Comparison of ENCODE assay signal across 10 cellular contexts in the genomic region with DNA sequence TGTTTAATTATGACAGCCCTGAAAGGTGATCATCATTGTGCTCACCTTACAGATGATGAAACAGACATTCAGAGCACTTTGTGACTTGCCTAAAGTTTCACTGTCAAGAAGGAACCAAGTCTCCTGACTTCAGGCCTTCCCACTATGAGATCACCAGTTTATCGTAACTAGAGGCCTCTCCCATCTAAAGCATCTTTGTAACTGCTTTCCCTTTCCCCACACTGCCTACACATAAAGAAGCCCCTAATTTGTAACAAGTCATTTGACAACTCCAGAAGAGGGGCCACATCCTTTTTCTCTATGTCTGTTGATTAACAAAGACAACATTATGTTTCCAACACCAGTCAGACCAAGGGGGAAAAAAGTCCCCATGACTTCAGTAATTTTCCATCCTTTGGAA. TPM values are rescaled to one million over a fixed set of nuclear protein-coding genes. Genes with fewer than 3 reads are reported as not detected.
DNase-seq lines count a peak whose midpoint lies in the region; ATAC-seq, FAIRE-seq and TF ChIP-seq lines count a peak whose summit lies in the region.
"Had no signal": no experiment of that assay in that cellular context is flagged by ENCODE, and none has a peak within 500 bp of the region (broad histone marks: within the 10 kb centered on the region; RNA-seq: fewer than 3 reads in every experiment).

No MANE protein-coding gene starts in this region.

- H3K36me3 ChIP-seq in right lobe of liver (no peaks in the 10 kb centered on the region), HepG2 (replicated peaks in 1 of 2; ENCODE audit: control insufficient read depth in 1 of 2, insufficient read depth in 2 of 2, low read length in 2 of 2) (no peaks in the 10 kb centered on the region), MM.1S (replicated peaks; ENCODE audit: insufficient read depth, low read length) (no peaks in the 10 kb centered on the region), endothelial cell of umbilical vein (ENCODE audit: control insufficient read depth in 2 of 2, extremely low read depth in 1 of 2, insufficient read depth in 2 of 2, low read length in 2 of 2) (no peaks in the 10 kb centered on the region), urinary bladder (ENCODE audit: insufficient read depth) (no peaks in the 10 kb centered on the region)

- POLR2A ChIA-PET in HepG2 (lab: Yijun Ruan, JAX) (no interaction called here), endothelial cell of umbilical vein (lab: Charles Lee) (no interaction called here)

- BruUV-seq in HepG2 (replicated peaks; lab: Mats Ljungman, UMichigan), result no TSS peak
- no TSS peak for BruUV-seq in endothelial cell of umbilical vein (replicated peaks; lab: Mats Ljungman, UMichigan)

- peak in 2 of 4 donors; percentile 19 to 36 for ATAC-seq in right lobe of liver
- ATAC-seq in HepG2, result no peak

- no peak for TF ChIP-seq CTCF in right lobe of liver (IDR thresholded peaks at IDR 0.05)
- TF ChIP-seq CTCF in HepG2 (CRISPR knock-in tag; IDR thresholded peaks at IDR 0.05), result no peak
- no peak for TF ChIP-seq CTCF in MM.1S (IDR thresholded peaks at IDR 0.05; ENCODE audit: low read length)
- no peak for TF ChIP-seq CTCF in endothelial cell of umbilical vein (IDR thresholded peaks at IDR 0.05; ENCODE audit: extremely low read depth in 1 of 2, insufficient read depth in 1 of 2, low read depth in 1 of 2, low read length in 2 of 2)

- peak; percentile 26 for TF ChIP-seq POLR2A in right lobe of liver (IDR thresholded peaks at IDR 0.05)
- TF ChIP-seq POLR2A in HepG2 (IDR thresholded peaks at IDR 0.05; ENCODE audit: insufficient read depth in 1 of 2, low read depth in 2 of 2, low read length in 2 of 2), result no peak
- no peak for TF ChIP-seq POLR2A in endothelial cell of umbilical vein (IDR thresholded peaks at IDR 0.05; ENCODE audit: low read depth, low read length)

- H3K9me2 ChIP-seq in MM.1S (replicated peaks; ENCODE audit: insufficient read depth, low read length), result no peaks in the 10 kb centered on the region

- peaks cover 50% of the 10 kb centered on the region for H3F3A ChIP-seq in MM.1S (ENCODE audit: insufficient read depth, low read length)

- H3K27me3 ChIP-seq in right lobe of liver (no peaks in the 10 kb centered on the region), HepG2 (ENCODE audit: control insufficient read depth in 1 of 2, insufficient read depth in 2 of 2, low read length in 2 of 2) (no peaks in the 10 kb centered on the region), MM.1S (replicated peaks; ENCODE audit: insufficient read depth, low read length) (no peaks in the 10 kb centered on the region), endothelial cell of umbilical vein (ENCODE audit: control insufficient read depth in 2 of 2, insufficient read depth in 2 of 2, low read length in 2 of 2) (no peaks in the 10 kb centered on the region)

- FAIRE-seq in HepG2 (lab: Jason Lieb, UNC) (no peak), endothelial cell of umbilical vein (lab: Jason Lieb, UNC) (no peak), frontal cortex (lab: Jason Lieb, UNC) (no peak)
- FAIRE-seq: TTC549 had no signal

- H2AFZ ChIP-seq in HepG2 (ENCODE audit: low read length) (no peak overlapping the region), MM.1S (ENCODE audit: low read length) (no peak overlapping the region), endothelial cell of umbilical vein (ENCODE audit: low read depth, low read length) (peak overlapping the region; percentile 27)

- H3K4me1 ChIP-seq in right lobe of liver, result peaks cover 0 to 16% (median 10%) of the 10 kb centered on the region in 4 donors
- H3K4me1 ChIP-seq in HepG2 (ENCODE audit: insufficient read depth, low read length), result peaks cover 10% of the 10 kb centered on the region
- peaks cover 18% of the 10 kb centered on the region for H3K4me1 ChIP-seq in MM.1S (ENCODE audit: low read length)
- H3K4me1 ChIP-seq in endothelial cell of umbilical vein (ENCODE audit: control insufficient read depth, extremely low read depth, insufficient read depth, low read length), result peaks cover 52% of the 10 kb centered on the region
- no peaks in the 10 kb centered on the region for H3K4me1 ChIP-seq in urinary bladder (ENCODE audit: insufficient read depth)

- H4K20me1 ChIP-seq in HepG2 (ENCODE audit: insufficient read depth, low read length) (no peaks in the 10 kb centered on the region), MM.1S (ENCODE audit: insufficient read depth, low read length) (no peaks in the 10 kb centered on the region), endothelial cell of umbilical vein (replicated peaks; ENCODE audit: control insufficient read depth, extremely low read depth, insufficient read depth, low read length) (no peaks in the 10 kb centered on the region)

- H3K9me1 ChIP-seq in endothelial cell of umbilical vein (replicated peaks; ENCODE audit: control insufficient read depth, extremely low read depth, insufficient read depth, low read length), result no peaks in the 10 kb centered on the region

- TF ChIP-seq EP300 in HepG2 (IDR thresholded peaks at IDR 0.05; ENCODE audit: low read depth in 2 of 2, low read length in 2 of 2), result no peak
- no peak for TF ChIP-seq EP300 in HepG2 (CRISPR knock-in tag; IDR thresholded peaks at IDR 0.05; ENCODE audit: borderline replicate concordance)

- dilution Hi-C loops in endothelial cell of umbilical vein (cut with MboI; ENCODE audit: extremely low pct_ligation_motif_present, low sequenced_read_pairs), result no loop called here

- in situ Hi-C loops in HepG2 (cut with HindIII; ENCODE audit: extremely low pct_ligation_motif_present, low pct_unique_long_range_greater_than_20kb), result no loop called here

- WGBS in right lobe of liver (ENCODE audit: insufficient coverage, low coverage, low lambda C conversion rate, missing lambda C conversion rate), result 47% methylated on average over 1 of the region's 1 CpG
- WGBS in HepG2 (ENCODE audit: low lambda C conversion rate), result 64% methylated on average over 1 of the region's 1 CpG
- WGBS in urinary bladder, result 72% methylated on average over 1 of the region's 1 CpG

- no peaks in the 10 kb centered on the region for H3K79me2 ChIP-seq in HepG2 (ENCODE audit: insufficient read depth, low read length)
- H3K79me2 ChIP-seq in MM.1S (ENCODE audit: low read length), result peaks cover 71% of the 10 kb centered on the region
- peaks cover 33% of the 10 kb centered on the region for H3K79me2 ChIP-seq in endothelial cell of umbilical vein (ENCODE audit: control insufficient read depth, insufficient read depth, low read length)

- H3K27ac ChIP-seq in right lobe of liver (peak overlapping the region in 2 of 3 donors; percentile 61 to 71), HepG2 (ENCODE audit: extremely low read length, insufficient read depth, low read length) (no peak overlapping the region), MM.1S (ENCODE audit: low read length) (peak overlapping the region; percentile 85), endothelial cell of umbilical vein (ENCODE audit: insufficient read depth, low read depth, low read length) (peak overlapping the region; percentile 92), urinary bladder (ENCODE audit: low read depth) (peak overlapping the region; percentile 32)

- intact Hi-C loops in right lobe of liver (cut with DNase I), result no loop called here
- intact Hi-C loops in HepG2 (cut with micrococcal nuclease; ENCODE audit: unreplicated experiment), result no loop called here
- intact Hi-C loops in endothelial cell of umbilical vein (cut with micrococcal nuclease), result loop anchor here (2.0 to 10.0 kb wide), 3 partner anchors 80 to 370 kb away; no protein-coding TSS in a partner anchor

- H3K9ac ChIP-seq in HepG2 (ENCODE audit: insufficient read depth, low read depth, low read length), result no peak overlapping the region
- H3K9ac ChIP-seq in MM.1S (ENCODE audit: low read length), result peak overlapping the region; percentile 71
- peak overlapping the region; percentile 75 for H3K9ac ChIP-seq in endothelial cell of umbilical vein (replicated peaks; ENCODE audit: extremely low read depth, insufficient read depth, low read length)

- H3K4me3 ChIP-seq in right lobe of liver, result no peak overlapping the region
- no peak overlapping the region for H3K4me3 ChIP-seq in HepG2 (replicated peaks in 1 of 3; ENCODE audit: insufficient read depth in 1 of 3, low read depth in 2 of 3, low read length in 3 of 3)
- peak overlapping the region; percentile 92 for H3K4me3 ChIP-seq in MM.1S (ENCODE audit: low read length)
- H3K4me3 ChIP-seq in endothelial cell of umbilical vein (replicated peaks in 1 of 3; ENCODE audit: insufficient read depth in 1 of 3, low read depth in 1 of 3, low read length in 3 of 3), result peak overlapping the region in 2 of 3 experiments; percentile 30 to 75
- peak overlapping the region; percentile 1 for H3K4me3 ChIP-seq in urinary bladder (ENCODE audit: low read depth, low read length)

- H3K9me3 ChIP-seq in right lobe of liver (no peaks in the 10 kb centered on the region), HepG2 (ENCODE audit: low read length) (no peaks in the 10 kb centered on the region), MM.1S (replicated peaks; ENCODE audit: insufficient read depth, low read length) (no peaks in the 10 kb centered on the region), endothelial cell of umbilical vein (replicated peaks; ENCODE audit: control insufficient read depth, insufficient read depth, low read length) (no peaks in the 10 kb centered on the region)

- TF ChIP-seq RAD21 in HepG2 (CRISPR knock-in tag; IDR thresholded peaks at IDR 0.05), result no peak

- CTCF ChIA-PET in HepG2 (lab: Yijun Ruan, JAX; ENCODE audit: low intra/inter-chr PET ratio, low total read pairs) (no interaction called here), endothelial cell of umbilical vein (lab: Charles Lee) (no interaction called here)

- DNase-seq in right lobe of liver, result no peak
- no peak for DNase-seq in HepG2 (ENCODE audit: low spot score)
- peak; percentile 83 for DNase-seq in MM.1S
- DNase-seq in endothelial cell of umbilical vein (ENCODE audit: low read depth, low spot score), result peak; percentile 57
- DNase-seq in activated gamma-delta T cell treated with Interleukin-2 at 50 U/mL for 16 hours, result no peak
- no peak for DNase-seq in frontal cortex (ENCODE audit: low spot score in 2 of 2)
- no peak for DNase-seq in superior temporal gyrus (ENCODE audit: extremely low spot score)

- H3K4me2 ChIP-seq in HepG2 (ENCODE audit: low read depth, low read length) (no peak overlapping the region), MM.1S (ENCODE audit: low read depth, low read length) (peak overlapping the region; percentile 79), endothelial cell of umbilical vein (ENCODE audit: insufficient read depth, low read length) (peak overlapping the region; percentile 93)

RNA-seq across cellular contexts. Expression of gene KLHL6, which starts 1.1 kb away (rescaled TPM):
- total RNA-seq in right lobe of liver (1 to 10 TPM in 4 of 6 experiments, under 1 TPM in 2; 0.59 to 2.7 (median 1.6) TPM), HepG2 (2016; rRNA removed; fragmentation: Illumina TruSeq; extraction: Trizol) (not detected in 2 replicates), endothelial cell of umbilical vein (12.6 and 14.8 TPM in 2 replicates), urinary bladder (1.7 TPM), frontal cortex (0.41 TPM)
- not detected in 2 replicates for total RNA-seq in HepG2 (2016; cell fraction: cytosol; rRNA removed; fragmentation: Illumina TruSeq; extraction: Trizol; ENCODE audit: low read depth)
- not detected in 2 replicates for total RNA-seq in HepG2 (2016; cell fraction: insoluble cytoplasmic fraction; rRNA removed; fragmentation: Illumina TruSeq; extraction: Trizol)
- not detected in 2 replicates for total RNA-seq in HepG2 (2016; cell fraction: membrane; rRNA removed; fragmentation: Illumina TruSeq; extraction: Trizol)
- total RNA-seq in HepG2 (2016; cell fraction: nucleus; rRNA removed; fragmentation: Illumina TruSeq; extraction: Trizol), result not detected in 2 replicates
- polyA plus RNA-seq in HepG2 (2011; rRNA removed) (not detected in 2 replicates), endothelial cell of umbilical vein (5.1 and 5.7 TPM in 2 replicates), urinary bladder (0.76 TPM)
- 0.03 TPM in 1 of 2 replicates, not detected in the other for polyA plus RNA-seq in HepG2 (2011; cell fraction: cytosol; rRNA removed)
- polyA plus RNA-seq in HepG2 (2011; cell fraction: nucleus; rRNA removed), result 0.05 TPM in 1 of 2 replicates, not detected in the other
- polyA plus RNA-seq in HepG2 (2012), result 0.04 and 0.07 TPM in 2 replicates
- polyA plus RNA-seq in HepG2 (2016; cell fraction: cytosol; fragmentation: Illumina TruSeq; extraction: Trizol; ENCODE audit: low read depth), result not detected in 2 replicates
- not detected in 2 replicates for polyA plus RNA-seq in HepG2 (2016; cell fraction: insoluble cytoplasmic fraction; fragmentation: Illumina TruSeq; extraction: Trizol; ENCODE audit: low read depth)
- polyA plus RNA-seq in HepG2 (2016; cell fraction: membrane; fragmentation: Illumina TruSeq; extraction: Trizol; ENCODE audit: low read depth), result not detected in 2 replicates
- not detected in 2 replicates for polyA plus RNA-seq in HepG2 (2016; cell fraction: nucleus; fragmentation: Illumina TruSeq; extraction: Trizol; ENCODE audit: insufficient read depth, low read depth)
- 0.33 TPM in 1 of 2 replicates, not detected in the other for polyA minus RNA-seq in HepG2 (2011; rRNA and poly(A)+ RNA removed; ENCODE audit: low replicate concordance)
- not detected in 2 replicates for polyA minus RNA-seq in HepG2 (2011; cell fraction: cytosol; rRNA and poly(A)+ RNA removed)
- not detected in 2 replicates for polyA minus RNA-seq in HepG2 (2011; cell fraction: nucleus; rRNA and poly(A)+ RNA removed)
- 4.4 and 4.6 TPM in 2 replicates for polyA plus RNA-seq in endothelial cell of umbilical vein (2011; cell fraction: cytosol; rRNA removed)
- polyA plus RNA-seq in endothelial cell of umbilical vein (2011; cell fraction: nucleus; rRNA removed), result 18.4 and 21.2 TPM in 2 replicates
- polyA plus RNA-seq in endothelial cell of umbilical vein (2012), result 8.2 TPM in 2 replicates
- 14.7 and 14.8 TPM in 2 replicates for polyA minus RNA-seq in endothelial cell of umbilical vein
- not detected for polyA minus RNA-seq in endothelial cell of umbilical vein (2011; cell fraction: cytosol; rRNA and poly(A)+ RNA removed)
- 12.9 and 18.1 TPM in 2 replicates for polyA minus RNA-seq in endothelial cell of umbilical vein (2011; cell fraction: nucleus; rRNA and poly(A)+ RNA removed)
- total RNA-seq: fibroblast of lung had no signal
- polyA plus RNA-seq: fibroblast of lung had no signal

Comparison
In these comparisons a context has a peak if more than half of its experiments do, and no peak if none do; other contexts are left out.
1. DNase-seq: peak in MM.1S (single experiment) and endothelial cell of umbilical vein (single experiment); none in right lobe of liver (0 of 3), HepG2 (single experiment), activated gamma-delta T cell treated with Interleukin-2 at 50 U/mL for 16 hours (single experiment), frontal cortex (0 of 2) and superior temporal gyrus (single experiment).
2. H3K4me3 ChIP-seq: peak in MM.1S (single experiment), endothelial cell of umbilical vein (2 of 3) and urinary bladder (single experiment); none in right lobe of liver (0 of 3) and HepG2 (0 of 3).